14 cellular contexts compared by ENCODE assay signal in genomic region chr6:166542580-166542912, GRCh38. TPM values are rescaled to one million over a fixed set of nuclear protein-coding genes. Genes with fewer than 3 reads are reported as not detected.
DNase-seq lines count a peak whose midpoint lies in the region; ATAC-seq, FAIRE-seq and TF ChIP-seq lines count a peak whose summit lies in the region.
"Had no signal": no experiment of that assay in that cellular context is flagged by ENCODE, and none has a peak within 500 bp of the region (broad histone marks: within the 10 kb centered on the region; RNA-seq: fewer than 3 reads in every experiment).

No MANE protein-coding gene starts in this region.

- H3K9me3 Mint-ChIP-seq in IgD-negative memory B cell, result no peaks in the 10 kb centered on the region

- no peak overlapping the region; the same call in 1 of the 2 replicates for H2BK12ac ChIP-seq in H1 (ENCODE audit: low read depth, low read length)

- no peak overlapping the region for H3K4me3 Mint-ChIP-seq in IgD-negative memory B cell
- H3K4me3 Mint-ChIP-seq in T-helper 17 cell, result no peak overlapping the region

- no peak for TF ChIP-seq CTCF in H1 (IDR thresholded peaks at IDR 0.05; ENCODE audit: control extremely low read depth in 1 of 3, insufficient read depth in 1 of 3, low read depth in 1 of 3, low read length in 3 of 3)

- peaks cover 1% of the 10 kb centered on the region for H3K27me3 Mint-ChIP-seq in IgD-negative memory B cell
- H3K27me3 Mint-ChIP-seq in T-helper 17 cell, result peaks cover 5% of the 10 kb centered on the region

- TF ChIP-seq EP300 in H1 (IDR thresholded peaks at IDR 0.05; ENCODE audit: borderline replicate concordance in 1 of 2, low read depth in 2 of 2, low read length in 2 of 2), result 0 out of 3 replicates have a peak, but pooled peaks of 1 of the 2 experiments have one; percentile 16

- no peak overlapping the region for H3K4ac ChIP-seq in H1 (replicated peaks; ENCODE audit: insufficient read length, low read depth, low read length)

- H2BK120ac ChIP-seq in H1 (replicated peaks; ENCODE audit: low read depth, low read length), result no peak overlapping the region

- H3K4me1 Mint-ChIP-seq in IgD-negative memory B cell (peaks cover 14 to 15% (median 15%) of the 10 kb centered on the region in 3 donors), T-helper 17 cell (peaks cover 17% of the 10 kb centered on the region)

- H4K5ac ChIP-seq in H1 (ENCODE audit: insufficient read length, low read depth, low read length), result no peak overlapping the region

- no peak for TF ChIP-seq RAD21 in H1 (IDR thresholded peaks at IDR 0.05 in 1 of 2, conservative IDR thresholded peaks at IDR 0.05 in 1 of 2; ENCODE audit: low read depth in 2 of 2, low read length in 2 of 2)

- H2BK15ac ChIP-seq in H1 (ENCODE audit: low read length), result no peak overlapping the region

- H3K79me2 ChIP-seq in H1 (ENCODE audit: control insufficient read depth in 1 of 2, insufficient read depth in 2 of 2, low read length in 2 of 2), result no peaks in the 10 kb centered on the region; a peak in 1 of 4 replicates

- peak; percentile 90 for DNase-seq in A172 (ENCODE audit: low spot score)
- peak in 1 of 2 experiments; percentile 33 for DNase-seq in H1 (ENCODE audit: low read depth in 1 of 2, low spot score in 2 of 2)
- peak; percentile 85 for DNase-seq in mesenteric fat pad (ENCODE audit: low spot score)
- DNase-seq in GM19238 (ENCODE audit: insufficient read length, low spot score), result no peak
- no peak for DNase-seq in KBM-7
- no peak for DNase-seq in NCI-H2196 treated with DMSO at 0.1 percent for 48 hours (lab: John Stamatoyannopoulos, UW; ENCODE audit: unreplicated experiment)
- no peak for DNase-seq in T-helper 17 cell
- DNase-seq: activated effector memory CD4-positive, alpha-beta T cell treated with Interleukin-2 at 50 U/mL for 16 hours; cerebellar nuclear complex; foreskin melanocyte; NCI-H524; right lobe of liver; SHP77 treated with DMSO at 0.1 percent for 48 hours had no signal

- no peak for FAIRE-seq in H1 (lab: Jason Lieb, UNC)

- H3K4me2 ChIP-seq in H1 (ENCODE audit: insufficient read depth in 1 of 2, low read depth in 2 of 2, low read length in 2 of 2), result 0 out of 4 replicates have a peak overlapping the region, but pooled peaks of 1 of the 2 experiments have one; percentile 5

- no peak overlapping the region for H3K27ac ChIP-seq in H1 (ENCODE audit: low read depth, low read length)
- H3K27ac ChIP-seq: right lobe of liver had no signal

- no peak overlapping the region for H3K4me3 ChIP-seq in H1 (ENCODE audit: extremely low read depth in 1 of 4, insufficient read depth in 2 of 4, low read depth in 3 of 4, low read length in 4 of 4)
- H3K4me3 ChIP-seq: right lobe of liver had no signal

- H2BK20ac ChIP-seq in H1 (ENCODE audit: low read length), result no peak overlapping the region

- no peak overlapping the region for H3K23ac ChIP-seq in H1 (ENCODE audit: insufficient read length)

- H3K4me1 ChIP-seq in H1 (replicated peaks in 1 of 4; ENCODE audit: control insufficient read depth in 3 of 4, insufficient read depth in 4 of 4, low read length in 3 of 4), result peaks cover 7 to 16% (median 9%) of the 10 kb centered on the region in 4 experiments; a peak in 5 of 7 replicates

- peak overlapping the region; percentile 44; the same call in 1 of the 2 replicates for H2BK5ac ChIP-seq in H1 (ENCODE audit: low read depth, low read length)

- no peak overlapping the region for H4K8ac ChIP-seq in H1 (ENCODE audit: extremely low read depth, insufficient read depth, low read length)

- POLR2A ChIA-PET in H1 (lab: Charles Lee; ENCODE audit: partially characterized antibody), result interaction anchor here (0.9 to 1.6 kb wide), 3 partner anchors 12 to 85 kb away, joined by 3 to 4 read pairs (median 3); partner anchors contain the start of gene RPS6KA2

- H4K91ac ChIP-seq in H1 (replicated peaks; ENCODE audit: insufficient read length, low read length), result no peak overlapping the region

- H3K27ac Mint-ChIP-seq in IgD-negative memory B cell (peak overlapping the region in 2 of 3 donors; percentile 11 to 26), T-helper 17 cell (no peak overlapping the region)

- no peak overlapping the region for H3K18ac ChIP-seq in H1 (ENCODE audit: extremely low read depth, low read length)

- no peak for ATAC-seq in T-helper 17 cell

- in situ Hi-C loops in KBM-7 (cut with MboI; ENCODE audit: low pct_unique_long_range_greater_than_20kb, low sequenced_read_pairs), result no loop called here

- no peak for TF ChIP-seq POLR2A in H1 (IDR thresholded peaks at IDR 0.05; ENCODE audit: control extremely low read depth in 1 of 2, low read depth in 2 of 2, low read length in 2 of 2)

- H3K9ac ChIP-seq in H1 (replicated peaks in 1 of 4; ENCODE audit: extremely low read depth in 1 of 4, low read depth in 3 of 4, low read length in 3 of 4), result no peak overlapping the region

- H3K9me3 ChIP-seq in H1 (ENCODE audit: insufficient read depth in 2 of 2, low read depth in 1 of 2, low read length in 1 of 2), result no peaks in the 10 kb centered on the region
- H3K9me3 ChIP-seq in T-helper 17 cell (ENCODE audit: control insufficient read depth, low read length, poor library complexity, severe bottlenecking), result no peaks in the 10 kb centered on the region
- H3K9me3 ChIP-seq: right lobe of liver had no signal

- WGBS in H1 (ENCODE audit: extremely low coverage in 1 of 2, insufficient coverage in 1 of 2, insufficient read length in 1 of 2, insufficient replicate concordance in 2 of 2, low coverage in 1 of 2, low lambda C conversion rate in 2 of 2, missing lambda C conversion rate in 1 of 2), 2 experiments, result 43% methylated on average over 4 of the region's 4 CpGs; no CpG with 5 or more reads in 1 of the 2 experiments

- H2AFZ ChIP-seq in H1 (ENCODE audit: low read length), result no peak overlapping the region

- H3K14ac ChIP-seq in H1 (ENCODE audit: insufficient read length), result no peak overlapping the region

- H4K20me1 ChIP-seq in H1 (replicated peaks in 1 of 2; ENCODE audit: control insufficient read depth in 1 of 2, insufficient read depth in 2 of 2, low read length in 2 of 2), result no peaks in the 10 kb centered on the region

- CTCF ChIA-PET in H1 (lab: Charles Lee; ENCODE audit: partially characterized antibody), result interaction anchor here (1.5 kb wide), 1 partner anchor 14 kb away, joined by 4 read pairs; no protein-coding TSS in a partner anchor

- no peak overlapping the region for H3K56ac ChIP-seq in H1 (replicated peaks; ENCODE audit: insufficient read length, low read depth, low read length)

- no peaks in the 10 kb centered on the region for H3K23me2 ChIP-seq in H1 (ENCODE audit: low read depth, low read length)

- H2AK5ac ChIP-seq in H1 (ENCODE audit: low read depth, low read length), result no peak overlapping the region

- H3K36me3 Mint-ChIP-seq in IgD-negative memory B cell (no peaks in the 10 kb centered on the region), T-helper 17 cell (ENCODE audit: low read depth) (no peaks in the 10 kb centered on the region)

- H3K27me3 ChIP-seq in H1 (replicated peaks in 1 of 4; ENCODE audit: control insufficient read depth in 3 of 4, extremely low read depth in 1 of 4, insufficient read depth in 3 of 4, low read length in 3 of 4), result no peaks in the 10 kb centered on the region
- H3K27me3 ChIP-seq: right lobe of liver had no signal

- H3K79me1 ChIP-seq in H1 (ENCODE audit: low read depth, low read length), result peaks cover 3% of the 10 kb centered on the region

- H3K36me3 ChIP-seq in H1 (ENCODE audit: control insufficient read depth in 2 of 4, insufficient read depth in 4 of 4, low read length in 3 of 4), result no peaks in the 10 kb centered on the region
- H3K36me3 ChIP-seq: right lobe of liver had no signal

TF ChIP-seq in H1, 55 proteins besides CTCF, POLR2A, EP300 and RAD21 (continues in another document):
- TF ChIP-seq TBP (IDR thresholded peaks at IDR 0.05; ENCODE audit: low read depth, low read length), result no peak
- TF ChIP-seq RNF2 (IDR thresholded peaks at IDR 0.05; ENCODE audit: borderline replicate concordance, low read depth, low read length, missing control alignments, poor library complexity, severe bottlenecking), result no peak
- no peak for TF ChIP-seq RBBP5 (IDR thresholded peaks at IDR 0.05; ENCODE audit: borderline replicate concordance, low read depth, low read length)
- no peak for TF ChIP-seq FOSL1 (IDR thresholded peaks at IDR 0.05; ENCODE audit: insufficient read depth, low read depth, low read length)
- no peak for TF ChIP-seq CHD2 (IDR thresholded peaks at IDR 0.05; ENCODE audit: low read length)
- no peak for TF ChIP-seq EZH2 (IDR thresholded peaks at IDR 0.05; ENCODE audit: low read depth, low read length, severe bottlenecking)
- TF ChIP-seq YY1 (IDR thresholded peaks at IDR 0.05; ENCODE audit: low read depth, low read length), result no peak
- TF ChIP-seq CREB1 (IDR thresholded peaks at IDR 0.05), result no peak
- TF ChIP-seq EGR1 (IDR thresholded peaks at IDR 0.05; ENCODE audit: borderline replicate concordance, low read depth, low read length), result no peak
- no peak for TF ChIP-seq KDM5A (IDR thresholded peaks at IDR 0.05; ENCODE audit: low read length)
- TF ChIP-seq TEAD4 (IDR thresholded peaks at IDR 0.05; ENCODE audit: low read depth, low read length), result peak; percentile 81
- no peak for TF ChIP-seq SRF (IDR thresholded peaks at IDR 0.05; ENCODE audit: low read depth, low read length)
- TF ChIP-seq TAF7 (optimal IDR thresholded peaks at IDR 0.05; ENCODE audit: borderline replicate concordance, low read depth, low read length), result no peak

RNA-seq across cellular contexts. Expression of gene RAMACL, which starts 43.9 kb away (rescaled TPM):
- 0.19 and 1.2 TPM in 2 replicates for total RNA-seq in A172 (2014; rRNA removed; shearing (Covaris generic))
- 0.15 TPM for polyA plus RNA-seq in IgD-negative memory B cell
- total RNA-seq in H1 (2021; fragmentation: NEBNext Ultra II Directional; extraction: Animal tissue kit (Norgen Biotek cat#: 25700)), result 0.34 and 0.97 TPM in 2 replicates
- polyA plus RNA-seq in H1 (2011; rRNA removed), result 0.23 TPM in 1 of 2 replicates, not detected in the other
- 0.12 TPM for polyA plus RNA-seq in H1 (2011; cell fraction: cytosol; rRNA removed)
- 0.30 TPM for polyA plus RNA-seq in H1 (2011; cell fraction: nucleus; rRNA removed)
- polyA plus RNA-seq in H1 (2012, experiment 1 of 2), result 0.51 to 0.72 TPM (median 0.62 TPM) in 4 replicates
- polyA plus RNA-seq in H1 (2012, experiment 2 of 2), result 0.14 TPM
- polyA plus RNA-seq in H1 (2013, experiment 1 of 2), result 0.16 TPM
- polyA plus RNA-seq in H1 (2013, experiment 2 of 2), result 0.18 TPM
- 2.4 and 2.5 TPM in 2 replicates for polyA minus RNA-seq in H1 (2011; rRNA and poly(A)+ RNA removed)
- polyA minus RNA-seq in H1 (2011; cell fraction: cytosol; rRNA and poly(A)+ RNA removed), result not detected
- polyA minus RNA-seq in H1 (2011; cell fraction: nucleus; rRNA and poly(A)+ RNA removed), result 7.8 TPM
- total RNA-seq in mesenteric fat pad, result 3.2 TPM
- total RNA-seq in T-helper 17 cell, result under 1 TPM; 0.44 to 0.82 TPM

Comparison
In these comparisons a context has a peak if more than half of its experiments do, and no peak if none do; other contexts are left out.
1. DNase-seq: peak in A172 (single experiment) and mesenteric fat pad (single experiment); none in GM19238 (single experiment), KBM-7 (single experiment), NCI-H2196 treated with DMSO at 0.1 percent for 48 hours (single experiment) and T-helper 17 cell (0 of 3).